1 cellular context compared by ENCODE assay signal in genomic region chr10:35642023-35642792, GRCh38.
A peak's percentile ranks its signal among the peaks of the same experiment; 100 is the strongest.
TF ChIP-seq lines count a peak whose summit lies in the region.

Gene FZD8 (minus strand): TSS chr10:35642296. CDS start chr10:35641429, 867 bp downstream.

TF ChIP-seq in HEK293, 187 proteins besides CTCF, POLR2A, EP300 and RAD21 (continued from another document and continues in another):
- no peak for TF ChIP-seq AEBP2 (tag by site-specific recombination; IDR thresholded peaks at IDR 0.05; ENCODE audit: borderline replicate concordance)
- TF ChIP-seq ZNF341 (tag by site-specific recombination; IDR thresholded peaks at IDR 0.05; ENCODE audit: low read depth), result no peak; the same call in 1 of the 2 replicates
- peak; percentile 54; the same call in 1 of the 2 replicates for TF ChIP-seq SP3 (tag by site-specific recombination; IDR thresholded peaks at IDR 0.05)
- no peak for TF ChIP-seq ZNF571 (tag by site-specific recombination; IDR thresholded peaks at IDR 0.05)
- no peak for TF ChIP-seq ZNF530 (tag by site-specific recombination; IDR thresholded peaks at IDR 0.05; ENCODE audit: low read depth)
- TF ChIP-seq HOXC10 (CRISPR knock-in tag; IDR thresholded peaks at IDR 0.05), result no peak
- no peak for TF ChIP-seq RBAK (tag by site-specific recombination; IDR thresholded peaks at IDR 0.05)
- peak; percentile 66 for TF ChIP-seq GLIS2 (tag by site-specific recombination; IDR thresholded peaks at IDR 0.05)
- no peak for TF ChIP-seq ZNF155 (tag by site-specific recombination; IDR thresholded peaks at IDR 0.05)
- TF ChIP-seq, protein P1, sequence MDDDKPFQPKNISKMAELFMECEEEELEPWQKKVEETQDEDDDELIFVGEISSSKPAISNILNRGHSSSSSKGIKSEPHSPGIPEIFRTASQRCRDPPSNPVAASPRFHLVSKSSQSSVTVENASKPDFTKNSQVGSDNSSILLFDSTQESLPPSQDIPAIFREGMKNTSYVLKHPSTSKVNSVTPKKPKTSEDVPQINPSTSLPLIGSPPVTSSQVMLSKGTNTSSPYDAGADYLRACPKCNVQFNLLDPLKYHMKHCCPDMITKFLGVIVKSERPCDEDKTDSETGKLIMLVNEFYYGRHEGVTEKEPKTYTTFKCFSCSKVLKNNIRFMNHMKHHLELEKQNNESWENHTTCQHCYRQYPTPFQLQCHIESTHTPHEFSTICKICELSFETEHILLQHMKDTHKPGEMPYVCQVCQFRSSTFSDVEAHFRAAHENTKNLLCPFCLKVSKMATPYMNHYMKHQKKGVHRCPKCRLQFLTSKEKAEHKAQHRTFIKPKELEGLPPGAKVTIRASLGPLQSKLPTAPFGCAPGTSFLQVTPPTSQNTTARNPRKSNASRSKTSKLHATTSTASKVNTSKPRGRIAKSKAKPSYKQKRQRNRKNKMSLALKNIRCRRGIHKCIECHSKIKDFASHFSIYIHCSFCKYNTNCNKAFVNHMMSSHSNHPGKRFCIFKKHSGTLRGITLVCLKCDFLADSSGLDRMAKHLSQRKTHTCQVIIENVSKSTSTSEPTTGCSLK (tag by site-specific recombination; IDR thresholded peaks at IDR 0.05), result no peak
- no peak for TF ChIP-seq ZNF585B (tag by site-specific recombination; IDR thresholded peaks at IDR 0.05)
- TF ChIP-seq, protein P2, sequence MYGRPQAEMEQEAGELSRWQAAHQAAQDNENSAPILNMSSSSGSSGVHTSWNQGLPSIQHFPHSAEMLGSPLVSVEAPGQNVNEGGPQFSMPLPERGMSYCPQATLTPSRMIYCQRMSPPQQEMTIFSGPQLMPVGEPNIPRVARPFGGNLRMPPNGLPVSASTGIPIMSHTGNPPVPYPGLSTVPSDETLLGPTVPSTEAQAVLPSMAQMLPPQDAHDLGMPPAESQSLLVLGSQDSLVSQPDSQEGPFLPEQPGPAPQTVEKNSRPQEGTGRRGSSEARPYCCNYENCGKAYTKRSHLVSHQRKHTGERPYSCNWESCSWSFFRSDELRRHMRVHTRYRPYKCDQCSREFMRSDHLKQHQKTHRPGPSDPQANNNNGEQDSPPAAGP (tag by site-specific recombination; IDR thresholded peaks at IDR 0.05), result peak; percentile 6; the same call in 1 of the 2 replicates
- no peak for TF ChIP-seq ZNF549 (tag by site-specific recombination; IDR thresholded peaks at IDR 0.05)
- peak; percentile 64 for TF ChIP-seq GLIS1 (tag by site-specific recombination; IDR thresholded peaks at IDR 0.05)
- TF ChIP-seq ZNF658 (tag by site-specific recombination; IDR thresholded peaks at IDR 0.05), result no peak
- no peak for TF ChIP-seq ZNF488 (tag by site-specific recombination; IDR thresholded peaks at IDR 0.05)
- TF ChIP-seq ZNF561 (tag by site-specific recombination; IDR thresholded peaks at IDR 0.05; ENCODE audit: borderline replicate concordance), result no peak; the same call in 1 of the 2 replicates
- TF ChIP-seq ZNF473 (tag by site-specific recombination; IDR thresholded peaks at IDR 0.05), result no peak
- TF ChIP-seq, protein P3, sequence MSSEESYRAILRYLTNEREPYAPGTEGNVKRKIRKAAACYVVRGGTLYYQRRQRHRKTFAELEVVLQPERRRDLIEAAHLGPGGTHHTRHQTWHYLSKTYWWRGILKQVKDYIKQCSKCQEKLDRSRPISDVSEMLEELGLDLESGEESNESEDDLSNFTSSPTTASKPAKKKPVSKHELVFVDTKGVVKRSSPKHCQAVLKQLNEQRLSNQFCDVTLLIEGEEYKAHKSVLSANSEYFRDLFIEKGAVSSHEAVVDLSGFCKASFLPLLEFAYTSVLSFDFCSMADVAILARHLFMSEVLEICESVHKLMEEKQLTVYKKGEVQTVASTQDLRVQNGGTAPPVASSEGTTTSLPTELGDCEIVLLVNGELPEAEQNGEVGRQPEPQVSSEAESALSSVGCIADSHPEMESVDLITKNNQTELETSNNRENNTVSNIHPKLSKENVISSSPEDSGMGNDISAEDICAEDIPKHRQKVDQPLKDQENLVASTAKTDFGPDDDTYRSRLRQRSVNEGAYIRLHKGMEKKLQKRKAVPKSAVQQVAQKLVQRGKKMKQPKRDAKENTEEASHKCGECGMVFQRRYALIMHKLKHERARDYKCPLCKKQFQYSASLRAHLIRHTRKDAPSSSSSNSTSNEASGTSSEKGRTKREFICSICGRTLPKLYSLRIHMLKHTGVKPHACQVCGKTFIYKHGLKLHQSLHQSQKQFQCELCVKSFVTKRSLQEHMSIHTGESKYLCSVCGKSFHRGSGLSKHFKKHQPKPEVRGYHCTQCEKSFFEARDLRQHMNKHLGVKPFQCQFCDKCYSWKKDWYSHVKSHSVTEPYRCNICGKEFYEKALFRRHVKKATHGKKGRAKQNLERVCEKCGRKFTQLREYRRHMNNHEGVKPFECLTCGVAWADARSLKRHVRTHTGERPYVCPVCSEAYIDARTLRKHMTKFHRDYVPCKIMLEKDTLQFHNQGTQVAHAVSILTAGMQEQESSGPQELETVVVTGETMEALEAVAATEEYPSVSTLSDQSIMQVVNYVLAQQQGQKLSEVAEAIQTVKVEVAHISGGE (tag by site-specific recombination; conservative IDR thresholded peaks at IDR 0.05; ENCODE audit: low read depth), result peak; percentile 88
- no peak for TF ChIP-seq SCRT2 (tag by site-specific recombination; IDR thresholded peaks at IDR 0.05)
- TF ChIP-seq ZNF544 (tag by site-specific recombination; IDR thresholded peaks at IDR 0.05), result no peak
- TF ChIP-seq KLF10 (tag by site-specific recombination; IDR thresholded peaks at IDR 0.05), result 0 out of 2 replicates have a peak, but pooled peaks have one; percentile 21
- no peak for TF ChIP-seq ZNF223 (tag by site-specific recombination; IDR thresholded peaks at IDR 0.05)
- 0 out of 2 replicates have a peak, but pooled peaks have one; percentile 9 for TF ChIP-seq ZNF660 (tag by site-specific recombination; IDR thresholded peaks at IDR 0.05)
- TF ChIP-seq ZNF140 (tag by site-specific recombination; IDR thresholded peaks at IDR 0.05), result no peak
- TF ChIP-seq ZBTB48 (tag by site-specific recombination; IDR thresholded peaks at IDR 0.05), result peak; percentile 91
- TF ChIP-seq ZNF335 (tag by site-specific recombination; conservative IDR thresholded peaks at IDR 0.05), result peak; percentile 95
- peak; percentile 84; the same call in 1 of the 2 replicates for TF ChIP-seq KLF8 (tag by site-specific recombination; IDR thresholded peaks at IDR 0.05)
- no peak for TF ChIP-seq ZNF560 (tag by site-specific recombination; IDR thresholded peaks at IDR 0.05; ENCODE audit: borderline replicate concordance)
- no peak for TF ChIP-seq ZNF548 (tag by site-specific recombination; IDR thresholded peaks at IDR 0.05)
- no peak for TF ChIP-seq ZNF18 (tag by site-specific recombination; IDR thresholded peaks at IDR 0.05)
- TF ChIP-seq ZNF239 (tag by site-specific recombination; IDR thresholded peaks at IDR 0.05), result no peak
- TF ChIP-seq ZBTB44 (tag by site-specific recombination; IDR thresholded peaks at IDR 0.05), result no peak
- no peak for TF ChIP-seq ZNF830 (tag by site-specific recombination; IDR thresholded peaks at IDR 0.05; ENCODE audit: low read depth)
- TF ChIP-seq SP2 (tag by site-specific recombination; IDR thresholded peaks at IDR 0.05), result peak; percentile 74
- peak; percentile 84 for TF ChIP-seq ZBTB17 (tag by site-specific recombination; IDR thresholded peaks at IDR 0.05)
- no peak for TF ChIP-seq ZNF654 (tag by site-specific recombination; IDR thresholded peaks at IDR 0.05; ENCODE audit: low read depth)
- no peak for TF ChIP-seq HOXD13 (CRISPR knock-in tag; IDR thresholded peaks at IDR 0.05; ENCODE audit: borderline replicate concordance)
- TF ChIP-seq ZNF776 (tag by site-specific recombination; IDR thresholded peaks at IDR 0.05; ENCODE audit: borderline replicate concordance), result no peak
- TF ChIP-seq ZBTB1 (tag by site-specific recombination; IDR thresholded peaks at IDR 0.05), result no peak
- TF ChIP-seq MZF1 (tag by site-specific recombination; IDR thresholded peaks at IDR 0.05; ENCODE audit: borderline replicate concordance), result no peak
- TF ChIP-seq ZNF23 (tag by site-specific recombination; IDR thresholded peaks at IDR 0.05; ENCODE audit: borderline replicate concordance), result no peak
- no peak for TF ChIP-seq ZBTB49 (tag by site-specific recombination; IDR thresholded peaks at IDR 0.05; ENCODE audit: low read depth)
- no peak for TF ChIP-seq ZNF426 (tag by site-specific recombination; IDR thresholded peaks at IDR 0.05)
- TF ChIP-seq IKZF3 (tag by site-specific recombination; IDR thresholded peaks at IDR 0.05), result peak; percentile 73
- TF ChIP-seq ZNF837 (tag by site-specific recombination; IDR thresholded peaks at IDR 0.05), result no peak
